ENCODE assay signal across 9 cellular contexts in genomic region chr6:33692760-33693158, GRCh38. TPM values are rescaled to one million over a fixed set of nuclear protein-coding genes. Genes with fewer than 3 reads are reported as not detected.
DNase-seq lines count a peak whose midpoint lies in the region; ATAC-seq and TF ChIP-seq lines count a peak whose summit lies in the region.
"Had no signal": no experiment of that assay in that cellular context is flagged by ENCODE, and none has a peak within 500 bp of the region (broad histone marks: within the 10 kb centered on the region; RNA-seq: fewer than 3 reads in every experiment).

No MANE protein-coding gene starts in this region.

- H3K27me3 ChIP-seq in neural progenitor cell (no peaks in the 10 kb centered on the region), foreskin keratinocyte (no peaks in the 10 kb centered on the region)

- no peak overlapping the region for H3K4me3 Mint-ChIP-seq in CD14-positive monocyte
- H3K4me3 Mint-ChIP-seq in activated naive CD4-positive, alpha-beta T cell treated with anti-CD3 and anti-CD28 coated beads, Interleukin-2, amount 50 U/mL, for 24 hours: peak overlapping the region; percentile 35
- peak overlapping the region; percentile 60 for H3K4me3 Mint-ChIP-seq in neural progenitor cell

- peaks cover 0 to 4% (median 0%) of the 10 kb centered on the region in 3 donors for H3K27me3 Mint-ChIP-seq in CD14-positive monocyte (ENCODE audit: low read depth in 3 of 3)
- no peaks in the 10 kb centered on the region for H3K27me3 Mint-ChIP-seq in activated naive CD4-positive, alpha-beta T cell treated with anti-CD3 and anti-CD28 coated beads, Interleukin-2, amount 50 U/mL, for 24 hours
- H3K27me3 Mint-ChIP-seq in neural progenitor cell (ENCODE audit: insufficient read depth, low read depth): peaks cover 8% of the 10 kb centered on the region

- H3K79me2 ChIP-seq in neural progenitor cell (ENCODE audit: low read depth): no peaks in the 10 kb centered on the region

- intact Hi-C loops in CD14-positive monocyte (cut with micrococcal nuclease): no loop called here

- H2AFZ ChIP-seq in neural progenitor cell (replicated peaks): no peak overlapping the region

- H3K36me3 Mint-ChIP-seq in CD14-positive monocyte: peaks cover 40 to 56% of the 10 kb centered on the region in 2 donors
- peaks cover 7% of the 10 kb centered on the region for H3K36me3 Mint-ChIP-seq in activated naive CD4-positive, alpha-beta T cell treated with anti-CD3 and anti-CD28 coated beads, Interleukin-2, amount 50 U/mL, for 24 hours
- peaks cover 13% of the 10 kb centered on the region for H3K36me3 Mint-ChIP-seq in neural progenitor cell

- no peaks in the 10 kb centered on the region for H3K9me3 ChIP-seq in neural progenitor cell (ENCODE audit: low read depth)

- peaks cover 4% of the 10 kb centered on the region for H3F3A ChIP-seq in neural progenitor cell (ENCODE audit: low read depth)

- H3K9ac ChIP-seq in neural progenitor cell: no peak overlapping the region

- peaks cover 2% of the 10 kb centered on the region for H4K20me1 ChIP-seq in neural progenitor cell (ENCODE audit: low read depth)

- H3K4me2 ChIP-seq in neural progenitor cell: no peak overlapping the region

- peaks cover 3% of the 10 kb centered on the region for H3K4me1 ChIP-seq in neural progenitor cell
- peaks cover 16% of the 10 kb centered on the region for H3K4me1 ChIP-seq in foreskin keratinocyte

- DNase-seq in CD14-positive monocyte (ENCODE audit: low spot score) (peak; percentile 64), RPMI7951 (ENCODE audit: low read depth) (peak; percentile 96), neural progenitor cell (ENCODE audit: low spot score) (no peak), foreskin keratinocyte (no peak), SHP77 treated with DMSO at 0.1 percent for 48 hours (lab: John Stamatoyannopoulos, UW) (no peak), NK-92 (lab: John Stamatoyannopoulos, UW; ENCODE audit: unreplicated experiment) (no peak)

- H3K9me3 Mint-ChIP-seq in CD14-positive monocyte (no peaks in the 10 kb centered on the region), neural progenitor cell (no peaks in the 10 kb centered on the region)
- H3K9me3 Mint-ChIP-seq in activated naive CD4-positive, alpha-beta T cell treated with anti-CD3 and anti-CD28 coated beads, Interleukin-2, amount 50 U/mL, for 24 hours: no peaks in the 10 kb centered on the region

- TF ChIP-seq CTCF in CD14-positive monocyte (IDR thresholded peaks at IDR 0.05) (no peak), neural progenitor cell (IDR thresholded peaks at IDR 0.05) (no peak), foreskin keratinocyte (conservative IDR thresholded peaks at IDR 0.05) (no peak)

- no peak for ATAC-seq in foreskin keratinocyte
- ATAC-seq in HG02623 (IDR thresholded peaks at IDR 0.05; ENCODE audit: unreplicated experiment): no peak

- H3K27ac ChIP-seq in neural progenitor cell: no peak overlapping the region
- no peak overlapping the region for H3K27ac ChIP-seq in foreskin keratinocyte
- H3K27ac ChIP-seq: SK-N-MC had no signal

- peaks cover 18% of the 10 kb centered on the region for H3K4me1 Mint-ChIP-seq in CD14-positive monocyte
- peaks cover 68% of the 10 kb centered on the region for H3K4me1 Mint-ChIP-seq in activated naive CD4-positive, alpha-beta T cell treated with anti-CD3 and anti-CD28 coated beads, Interleukin-2, amount 50 U/mL, for 24 hours
- H3K4me1 Mint-ChIP-seq in neural progenitor cell: peaks cover 18% of the 10 kb centered on the region

- peak overlapping the region in 6 of 7 donors; percentile 5 to 82 (median 58) for H3K27ac Mint-ChIP-seq in CD14-positive monocyte
- peak overlapping the region; percentile 75 for H3K27ac Mint-ChIP-seq in activated naive CD4-positive, alpha-beta T cell treated with anti-CD3 and anti-CD28 coated beads, Interleukin-2, amount 50 U/mL, for 24 hours
- no peak overlapping the region for H3K27ac Mint-ChIP-seq in neural progenitor cell

- no peaks in the 10 kb centered on the region for H3K36me3 ChIP-seq in neural progenitor cell

- H3K4me3 ChIP-seq in neural progenitor cell: no peak overlapping the region
- H3K4me3 ChIP-seq: SK-N-MC had no signal

RNA-seq across cellular contexts. Expression of gene UQCC2, which starts 18.7 kb away (rescaled TPM):
- polyA plus RNA-seq in CD14-positive monocyte (10 to 100 TPM; 37.2 to 39.3 TPM), foreskin keratinocyte (226 and 259 TPM in 2 replicates)
- total RNA-seq in RPMI7951 (2014; rRNA removed; shearing (Covaris generic)): 58.2 and 66.4 TPM in 2 replicates
- total RNA-seq in neural progenitor cell (ENCODE audit: low replicate concordance) (47.7 and 95.9 TPM in 2 replicates), foreskin keratinocyte (137 and 154 TPM in 2 replicates)

RNA-seq across cellular contexts. Expression of gene IP6K3, which starts 53.9 kb away (rescaled TPM):
- polyA plus RNA-seq in CD14-positive monocyte (not detected), foreskin keratinocyte (not detected in 2 replicates)
- total RNA-seq in RPMI7951 (2014; rRNA removed; shearing (Covaris generic)): 0.36 and 1.1 TPM in 2 replicates
- total RNA-seq in neural progenitor cell (ENCODE audit: low replicate concordance) (2.9 and 4.6 TPM in 2 replicates), foreskin keratinocyte (not detected in 2 replicates)

Comparison
In these comparisons a context has a peak if more than half of its experiments do, and no peak if none do; other contexts are left out.
1. DNase-seq: peak in CD14-positive monocyte (single experiment) and RPMI7951 (single experiment); none in neural progenitor cell (single experiment), foreskin keratinocyte (0 of 2), SHP77 treated with DMSO at 0.1 percent for 48 hours (single experiment) and NK-92 (single experiment).
2. H3K4me3 Mint-ChIP-seq: peak in activated naive CD4-positive, alpha-beta T cell treated with anti-CD3 and anti-CD28 coated beads, Interleukin-2, amount 50 U/mL, for 24 hours (single experiment) and neural progenitor cell (single experiment); none in CD14-positive monocyte (0 of 2).